In genomic region chr3:151171145-151171544, GRCh38 we compare ENCODE assay signal across 9 cellular contexts. TPM values are rescaled to one million over a fixed set of nuclear protein-coding genes. Genes with fewer than 3 reads are reported as not detected.
A peak's percentile ranks its signal among the peaks of the same experiment; 100 is the strongest.
DNase-seq lines count a peak whose midpoint lies in the region; ATAC-seq and TF ChIP-seq lines count a peak whose summit lies in the region.
"Had no signal": no experiment of that assay in that cellular context is flagged by ENCODE, and none has a peak within 500 bp of the region (broad histone marks: within the 10 kb centered on the region; RNA-seq: fewer than 3 reads in every experiment).

No MANE protein-coding gene starts in this region.

- H3K9me3 ChIP-seq in adrenal gland (replicated peaks in 1 of 3) = no peaks in the 10 kb centered on the region
- H3K9me3 ChIP-seq in BE2C = no peaks in the 10 kb centered on the region

- H3K36me3 ChIP-seq in GM06990 (ENCODE audit: control insufficient read depth, insufficient read depth, low read length) = no peaks in the 10 kb centered on the region
- H3K36me3 ChIP-seq in adrenal gland (replicated peaks in 1 of 2) = no peaks in the 10 kb centered on the region
- no peaks in the 10 kb centered on the region for H3K36me3 ChIP-seq in BE2C

- no peaks in the 10 kb centered on the region for H3K27me3 Mint-ChIP-seq in mesothelial cell of epicardium (ENCODE audit: low read depth)

- peak overlapping the region in 2 of 5 donors; percentile 28 to 68 for H3K27ac ChIP-seq in adrenal gland

- H3K4me3 ChIP-seq in GM06990 (replicated peaks; ENCODE audit: low read depth, low read length) (no peak overlapping the region), adrenal gland (no peak overlapping the region), BE2C (ENCODE audit: low read depth, low read length) (no peak overlapping the region)

- no peak overlapping the region for H3K4me3 Mint-ChIP-seq in mesothelial cell of epicardium
- H3K4me3 Mint-ChIP-seq: nephron had no signal

- WGBS in adrenal gland, 4 donors = 41 to 65% (median 58%) methylated on average over 3 of the region's 3 CpGs

- peaks cover 2% of the 10 kb centered on the region for H3K4me1 Mint-ChIP-seq in mesothelial cell of epicardium

- intact Hi-C loops in adrenal gland (cut with DNase I) = loop anchor here in 1 of 2 donors (5.0 kb wide), 1 partner anchor 111 kb away; no protein-coding TSS in a partner anchor

- peaks cover 2% of the 10 kb centered on the region for H3K36me3 Mint-ChIP-seq in mesothelial cell of epicardium

- no peak for TF ChIP-seq POLR2A in adrenal gland (IDR thresholded peaks at IDR 0.05)

- H3K4me1 ChIP-seq in adrenal gland (replicated peaks in 1 of 2) = no peaks in the 10 kb centered on the region
- H3K4me1 ChIP-seq in BE2C = no peaks in the 10 kb centered on the region; the same call in 1 of the 2 replicates

- no peak overlapping the region for H3K27ac Mint-ChIP-seq in mesothelial cell of epicardium
- H3K27ac Mint-ChIP-seq: nephron had no signal

- H3K9me3 Mint-ChIP-seq in mesothelial cell of epicardium = no peaks in the 10 kb centered on the region
- H3K9me3 Mint-ChIP-seq: nephron had no signal

- peak; percentile 52 for ATAC-seq in GM21515 (IDR thresholded peaks at IDR 0.05; ENCODE audit: unreplicated experiment)

- H3K27me3 ChIP-seq in GM06990 (replicated peaks; ENCODE audit: control insufficient read depth, insufficient read depth, low read length) (no peaks in the 10 kb centered on the region), adrenal gland (no peaks in the 10 kb centered on the region), BE2C (no peaks in the 10 kb centered on the region)

- peak; percentile 26 for DNase-seq in GM06990 (ENCODE audit: extremely low read depth, insufficient read length)
- peak; percentile 93 to 95 for DNase-seq in Kasumi-1 (lab: John Stamatoyannopoulos, UW)
- peak in 4 of 7 donors; percentile 22 to 57 (median 31) for DNase-seq in adrenal gland
- peak; percentile 41 for DNase-seq in stimulated activated CD4-positive, alpha-beta T cell treated with anti-CD3 and anti-CD28 coated beads, Interleukin-1b, Interleukin-23, amount 100 ng/mL, for 48 hours
- no peak for DNase-seq in mesothelial cell of epicardium (ENCODE audit: low spot score in 2 of 2, unreplicated experiment in 2 of 2)
- DNase-seq in BE2C = no peak
- DNase-seq in NCI-H446 treated with DMSO at 0.1 percent for 48 hours (lab: John Stamatoyannopoulos, UW) = no peak

- no peak for TF ChIP-seq CTCF in GM06990 (IDR thresholded peaks at IDR 0.05; ENCODE audit: insufficient read depth, low read length, poor library complexity, severe bottlenecking)
- no peak for TF ChIP-seq CTCF in adrenal gland (IDR thresholded peaks at IDR 0.05)
- TF ChIP-seq CTCF in mesothelial cell of epicardium (IDR thresholded peaks at IDR 0.05; ENCODE audit: unreplicated experiment) = no peak
- TF ChIP-seq CTCF in BE2C (IDR thresholded peaks at IDR 0.05; ENCODE audit: low read depth, low read length) = no peak

RNA-seq across cellular contexts. Expression of gene GPR171, which starts 31.9 kb away (rescaled TPM):
- total RNA-seq in adrenal gland = 1 to 10 TPM in 1 of 8 donors, under 1 TPM in 5, not detected in 2; 0.15 to 1.3 (median 0.48) TPM
- 1 to 10 TPM in 1 of 3 donors, under 1 TPM in 2; 0.44 to 2.0 (median 0.64) TPM for polyA plus RNA-seq in adrenal gland
- total RNA-seq in mesothelial cell of epicardium = not detected in 3 replicates
- not detected for polyA plus RNA-seq in BE2C (2012; ENCODE audit: insufficient read depth, insufficient read length, low read depth)

Comparison
In these comparisons a context has a peak if more than half of its experiments do, and no peak if none do; other contexts are left out.
1. DNase-seq: peak in GM06990 (single experiment), Kasumi-1 (2 of 2), adrenal gland (4 of 7) and stimulated activated CD4-positive, alpha-beta T cell treated with anti-CD3 and anti-CD28 coated beads, Interleukin-1b, Interleukin-23, amount 100 ng/mL, for 48 hours (single experiment); none in mesothelial cell of epicardium (0 of 2), BE2C (single experiment) and NCI-H446 treated with DMSO at 0.1 percent for 48 hours (single experiment).